In the genomic region with DNA sequence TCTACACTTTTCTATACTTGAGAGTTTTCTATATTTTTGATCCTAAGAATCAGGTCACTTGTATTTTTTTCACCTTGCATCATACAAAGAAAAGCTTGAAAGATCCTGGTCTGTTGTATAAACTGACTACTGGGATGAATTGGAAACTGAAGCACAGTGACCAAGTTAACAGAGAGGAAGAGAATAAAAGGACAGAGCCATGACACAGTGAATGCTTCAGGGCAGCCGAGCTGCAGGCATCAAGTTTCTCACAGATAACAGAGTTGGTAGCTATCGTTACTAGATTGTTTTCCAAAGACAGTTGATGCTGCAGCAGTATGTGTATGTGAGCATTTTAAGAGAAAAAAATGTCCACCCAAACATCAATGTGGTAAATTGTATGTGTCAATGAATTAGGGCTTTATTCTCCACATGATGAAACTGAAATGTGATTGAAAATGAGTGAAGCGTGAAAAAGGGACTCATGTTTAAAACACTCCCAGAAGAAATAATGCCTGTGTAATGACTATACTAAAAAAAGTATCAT, we compare ENCODE assay signal across 21 cellular contexts.
"Had no signal": no experiment of that assay in that cellular context is flagged by ENCODE, and none has a peak within 500 bp of the region (broad histone marks: within the 10 kb centered on the region; RNA-seq: fewer than 3 reads in every experiment).

No MANE protein-coding gene starts in this region.

- H3K9me3 ChIP-seq: adrenal gland, gastroesophageal sphincter, left lung, right lobe of liver, upper lobe of right lung had no signal

- H3K4me3 Mint-ChIP-seq: activated CD4-positive, alpha-beta T cell treated with anti-CD3 and anti-CD28 coated beads for 36 hours; activated CD8-positive, alpha-beta T cell treated with anti-CD3 and anti-CD28 coated beads for 36 hours; activated T-cell treated with anti-CD3 and anti-CD28 coated beads, Interleukin-2, amount 50 U/mL, for 4 hours; endodermal cell; natural killer cell; stimulated activated naive CD8-positive, alpha-beta T cell treated with anti-CD3 and anti-CD28 coated beads, Interleukin-15, Interleukin-2, amounts not matched to agents 100 ng/mL and 50 ng/mL, for 24 hours; T-cell had no signal

- DNase-seq: activated CD4-positive, alpha-beta T cell treated with anti-CD3 and anti-CD28 coated beads for 36 hours; activated CD8-positive, alpha-beta T cell treated with anti-CD3 and anti-CD28 coated beads for 36 hours; activated effector memory CD4-positive, alpha-beta T cell treated with Interleukin-2 at 50 U/mL for 16 hours; activated naive CD4-positive, alpha-beta T cell treated with anti-CD3 and anti-CD28 coated beads, Interleukin-2, amount 50 U/mL, for 16 hours; activated T-cell treated with anti-CD3 and anti-CD28 coated beads, Interleukin-2, amount 50 U/mL, for 4 hours; adrenal gland; dorsolateral prefrontal cortex; endodermal cell; islet precursor cell; left lung; mesenchymal stem cell; natural killer cell; right lobe of liver; T-cell; upper lobe of right lung; WERI-Rb-1 had no signal

- H3K4me1 ChIP-seq: adrenal gland, gastroesophageal sphincter, left lung, right lobe of liver, upper lobe of right lung had no signal

- H3K27me3 Mint-ChIP-seq: activated CD4-positive, alpha-beta T cell treated with anti-CD3 and anti-CD28 coated beads for 36 hours; activated CD8-positive, alpha-beta T cell treated with anti-CD3 and anti-CD28 coated beads for 36 hours; stimulated activated naive CD8-positive, alpha-beta T cell treated with anti-CD3 and anti-CD28 coated beads, Interleukin-15, Interleukin-2, amounts not matched to agents 100 ng/mL and 50 ng/mL, for 24 hours; T-cell had no signal

- H3K27me3 ChIP-seq: adrenal gland, cardiac muscle cell, dorsolateral prefrontal cortex, gastroesophageal sphincter, left lung, right lobe of liver, upper lobe of right lung had no signal

- H3K27ac Mint-ChIP-seq: activated CD4-positive, alpha-beta T cell treated with anti-CD3 and anti-CD28 coated beads for 36 hours; activated CD8-positive, alpha-beta T cell treated with anti-CD3 and anti-CD28 coated beads for 36 hours; endodermal cell; natural killer cell; progenitor cell of endocrine pancreas; stimulated activated naive CD8-positive, alpha-beta T cell treated with anti-CD3 and anti-CD28 coated beads, Interleukin-15, Interleukin-2, amounts not matched to agents 100 ng/mL and 50 ng/mL, for 24 hours; T-cell had no signal

- H3K27ac ChIP-seq: adrenal gland, cardiac muscle cell, dorsolateral prefrontal cortex, gastroesophageal sphincter, left lung, right lobe of liver, upper lobe of right lung, WERI-Rb-1 had no signal

- H3K4me2 ChIP-seq: smooth muscle cell had no signal

- H3K9me3 Mint-ChIP-seq: endodermal cell had no signal

- ATAC-seq: activated CD4-positive, alpha-beta T cell treated with anti-CD3 and anti-CD28 coated beads for 36 hours; activated CD8-positive, alpha-beta T cell treated with anti-CD3 and anti-CD28 coated beads for 36 hours; activated T-cell treated with anti-CD3 and anti-CD28 coated beads, Interleukin-2, amount 50 U/mL, for 4 hours; gastroesophageal sphincter; left lung; natural killer cell; right lobe of liver; T-cell; upper lobe of right lung had no signal

- H3K36me3 ChIP-seq: adrenal gland, cardiac muscle cell, gastroesophageal sphincter, left lung, right lobe of liver, upper lobe of right lung, WERI-Rb-1 had no signal

- H3K4me3 ChIP-seq: adrenal gland, cardiac muscle cell, dorsolateral prefrontal cortex, gastroesophageal sphincter, left lung, right lobe of liver, smooth muscle cell, upper lobe of right lung had no signal

- H3K36me3 Mint-ChIP-seq: natural killer cell, T-cell had no signal

- H3K4me1 Mint-ChIP-seq: activated CD4-positive, alpha-beta T cell treated with anti-CD3 and anti-CD28 coated beads for 36 hours; endodermal cell; natural killer cell; T-cell had no signal
